28 cellular contexts compared by ENCODE assay signal in the genomic region with DNA sequence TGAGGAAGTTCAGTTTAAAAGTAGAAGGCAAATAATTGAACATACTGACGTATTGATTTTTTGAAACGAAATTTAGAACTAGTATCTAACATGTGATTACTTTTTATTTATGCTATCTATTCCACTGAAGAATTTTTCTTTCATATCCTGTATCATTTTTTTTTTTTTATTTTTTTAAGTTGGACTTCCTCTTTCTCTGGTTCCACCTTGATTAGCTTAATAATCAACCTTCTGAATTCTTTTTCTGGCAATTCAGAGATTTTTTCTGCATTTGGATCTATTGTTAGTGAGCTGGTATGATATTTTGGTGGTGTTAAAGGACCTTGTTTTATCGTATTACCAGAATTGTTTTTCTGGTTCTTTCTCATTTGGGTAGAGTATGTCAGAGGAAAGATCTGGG.
"Had no signal": no experiment of that assay in that cellular context is flagged by ENCODE, and none has a peak within 500 bp of the region (broad histone marks: within the 10 kb centered on the region; RNA-seq: fewer than 3 reads in every experiment).

No MANE protein-coding gene starts in this region.

- H3K27me3 ChIP-seq: adrenal gland, body of pancreas, esophagus muscularis mucosa, foreskin keratinocyte, gastrocnemius medialis had no signal

- H3K4me1 ChIP-seq: adrenal gland, esophagus muscularis mucosa, foreskin keratinocyte, gastrocnemius medialis, heart right ventricle had no signal

- H3K9me3 ChIP-seq: adrenal gland, body of pancreas, esophagus muscularis mucosa, gastrocnemius medialis had no signal

- H3K27ac ChIP-seq: adrenal gland, body of pancreas, esophagus muscularis mucosa, foreskin keratinocyte, gastrocnemius medialis, heart right ventricle, WERI-Rb-1 had no signal

- H3K36me3 ChIP-seq: adrenal gland, esophagus muscularis mucosa, gastrocnemius medialis, heart right ventricle, WERI-Rb-1 had no signal

- DNase-seq: activated B cell treated with CpG ODN at 0.5 μM for 24 hours; activated CD4-positive, alpha-beta T cell treated with anti-CD3 and anti-CD28 coated beads, Interleukin-2, amount 50 U/mL, for 1 hour; activated CD8-positive, alpha-beta memory T cell treated with anti-CD3 and anti-CD28 coated beads, Interleukin-2, amount 10 ng/mL, durations not matched to agents 7 days and 5 days; activated CD8-positive, alpha-beta memory T cell treated with anti-CD3 and anti-CD28 coated beads, Interleukin-2, amount 50 U/mL, for 4 hours; activated CD8-positive, alpha-beta T cell treated with anti-CD3 and anti-CD28 coated beads, Interleukin-2, amount 10 ng/mL, durations not matched to agents 7 days and 5 days; activated effector memory CD4-positive, alpha-beta T cell treated with anti-CD3 and anti-CD28 coated beads, Interleukin-2, amount 50 U/mL, for 16 hours; activated naive CD4-positive, alpha-beta T cell treated with anti-CD3 and anti-CD28 coated beads for 36 hours; activated naive CD8-positive, alpha-beta T cell treated with anti-CD3 and anti-CD28 coated beads for 36 hours; activated naive CD8-positive, alpha-beta T cell treated with anti-CD3 and anti-CD28 coated beads, Interleukin-2, amount 50 U/mL, for 24 hours; activated T-cell treated with anti-CD3 and anti-CD28 coated beads, Interleukin-2, amount 50 U/mL, for 1 hour; activated T-cell treated with anti-CD3 and anti-CD28 coated beads, Interleukin-2, amount 50 U/mL, for 48 hours; adrenal gland; amygdala; aorta; caudate nucleus; cortex of kidney; dermis blood vessel endothelial cell; effector CD4-positive, alpha-beta T cell; effector memory CD8-positive, alpha-beta T cell; foreskin keratinocyte; gastrocnemius medialis; glutamatergic neuron; heart right ventricle; T-helper 17 cell; T1000 had no signal

- H3K4me3 ChIP-seq: adrenal gland, body of pancreas, esophagus muscularis mucosa, gastrocnemius medialis, heart right ventricle had no signal
